Comparison of ENCODE assay signal across 22 cellular contexts in genomic region chr22:26893711-26894110, GRCh38.
A peak's percentile ranks its signal among the peaks of the same experiment; 100 is the strongest.
DNase-seq lines count a peak whose midpoint lies in the region; ATAC-seq and TF ChIP-seq lines count a peak whose summit lies in the region.
"Had no signal": no experiment of that assay in that cellular context is flagged by ENCODE, and none has a peak within 500 bp of the region (broad histone marks: within the 10 kb centered on the region; RNA-seq: fewer than 3 reads in every experiment).

No MANE protein-coding gene starts in this region.

- no peak overlapping the region for H3K4ac ChIP-seq in neuronal stem cell (ENCODE audit: low read length)

- no peak overlapping the region for H3K14ac ChIP-seq in neuronal stem cell (ENCODE audit: low read length)

- H3K36me3 ChIP-seq in esophagus muscularis mucosa (no peaks in the 10 kb centered on the region), neuronal stem cell (replicated peaks in 1 of 2; ENCODE audit: control insufficient read depth in 2 of 2, insufficient read depth in 2 of 2, low read length in 2 of 2) (no peaks in the 10 kb centered on the region), MG63 (no peaks in the 10 kb centered on the region)

- CTCF ChIA-PET in RWPE1 (lab: Yijun Ruan, JAX): no interaction called here

- no peak overlapping the region for H4K91ac ChIP-seq in neuronal stem cell (ENCODE audit: low read depth, low read length, poor library complexity)

- H3K4me3 ChIP-seq in esophagus muscularis mucosa: no peak overlapping the region
- H3K4me3 ChIP-seq in neuronal stem cell (ENCODE audit: low read length in 2 of 2): no peak overlapping the region
- H3K4me3 ChIP-seq in MG63: no peak overlapping the region

- WGBS in esophagus muscularis mucosa: 90% methylated on average over 3 of the region's 3 CpGs
- WGBS in neuronal stem cell (ENCODE audit: extremely low coverage in 2 of 2, insufficient read length in 2 of 2, insufficient replicate concordance in 1 of 2), 2 donors: 100% methylated on average over 1 of the region's 3 CpGs; no CpG with 5 or more reads in 1 of the 2 donors

- no peak overlapping the region for H2AK5ac ChIP-seq in neuronal stem cell (ENCODE audit: low read depth, low read length)

- intact Hi-C loops in esophagus muscularis mucosa (cut with DNase I): loop anchor here (10.0 kb wide), 1 partner anchor 301 kb away; no protein-coding TSS in a partner anchor

- no peak overlapping the region for H2BK5ac ChIP-seq in neuronal stem cell (ENCODE audit: low read length)

- H2BK15ac ChIP-seq in neuronal stem cell (ENCODE audit: low read length): no peak overlapping the region

- H3K27ac ChIP-seq in RWPE1 (peak overlapping the region; percentile 48; the same call in 1 of the 2 replicates), esophagus muscularis mucosa (replicated peaks in 1 of 4) (peak overlapping the region; percentile 74 to 83 (median 81)), neuronal stem cell (replicated peaks; ENCODE audit: low read length) (no peak overlapping the region)
- H3K27ac ChIP-seq: C4-2B, HL-60 had no signal

- H2BK120ac ChIP-seq in neuronal stem cell (ENCODE audit: low read depth, low read length): no peak overlapping the region

- H3K4me2 ChIP-seq in neuronal stem cell (ENCODE audit: insufficient read depth, low read length, poor library complexity, severe bottlenecking): no peak overlapping the region

- H3K9me3 ChIP-seq in esophagus muscularis mucosa: no peaks in the 10 kb centered on the region
- no peaks in the 10 kb centered on the region for H3K9me3 ChIP-seq in neuronal stem cell (replicated peaks in 1 of 2; ENCODE audit: control insufficient read depth in 2 of 2, insufficient read depth in 1 of 2, low read depth in 1 of 2, low read length in 2 of 2)
- H3K9me3 ChIP-seq in MG63: peaks cover 2% of the 10 kb centered on the region; the same call in 1 of the 2 replicates

- no peak overlapping the region for H3K18ac ChIP-seq in neuronal stem cell (ENCODE audit: low read length)

- TF ChIP-seq POLR2A in esophagus muscularis mucosa (IDR thresholded peaks at IDR 0.05; ENCODE audit: low read depth): no peak

- no peak for ATAC-seq in HG03354 (IDR thresholded peaks at IDR 0.05; ENCODE audit: poor library complexity, severe bottlenecking, unreplicated experiment)
- ATAC-seq: HCT116, natural killer cell had no signal

- H2BK12ac ChIP-seq in neuronal stem cell (ENCODE audit: low read length): no peak overlapping the region

- no peak overlapping the region for H4K8ac ChIP-seq in neuronal stem cell (ENCODE audit: low read depth, low read length)

- H2AFZ ChIP-seq in neuronal stem cell (ENCODE audit: low read length): peak overlapping the region; percentile 36

- H3K27me3 ChIP-seq in esophagus muscularis mucosa (no peaks in the 10 kb centered on the region), neuronal stem cell (ENCODE audit: control insufficient read depth in 3 of 3, insufficient read depth in 3 of 3, low read depth in 1 of 3, low read length in 3 of 3) (no peaks in the 10 kb centered on the region), MG63 (no peaks in the 10 kb centered on the region)

- H3K9ac ChIP-seq in neuronal stem cell (ENCODE audit: low read depth, low read length, poor library complexity): no peak overlapping the region

- H3K4me1 ChIP-seq in esophagus muscularis mucosa: peaks cover 5 to 45% (median 43%) of the 10 kb centered on the region in 4 donors
- peaks cover 0 to 7% of the 10 kb centered on the region in 2 donors for H3K4me1 ChIP-seq in neuronal stem cell (ENCODE audit: control insufficient read depth in 2 of 2, insufficient read depth in 1 of 2, low read depth in 1 of 2, low read length in 2 of 2)

- TF ChIP-seq CTCF in RWPE1 (conservative IDR thresholded peaks at IDR 0.05; ENCODE audit: low read depth) (no peak), esophagus muscularis mucosa (IDR thresholded peaks at IDR 0.05) (no peak)

- H3K23ac ChIP-seq in neuronal stem cell (ENCODE audit: low read depth, low read length, poor library complexity): no peak overlapping the region

- DNase-seq in DMS53 (lab: John Stamatoyannopoulos, UW) (peak; percentile 44), RWPE1 (ENCODE audit: low spot score) (no peak), esophagus muscularis mucosa (ENCODE audit: extremely low spot score) (peak; percentile 50), neuronal stem cell (ENCODE audit: low spot score) (no peak), NCI-H345 treated with DMSO at 0.1 percent for 48 hours (lab: John Stamatoyannopoulos, UW; ENCODE audit: unreplicated experiment) (no peak), MG63 (no peak), hepatic stellate cell (ENCODE audit: low spot score) (no peak)
- DNase-seq: ACHN; activated CD4-positive, alpha-beta T cell treated with anti-CD3 and anti-CD28 coated beads for 48 hours; activated CD8-positive, alpha-beta memory T cell treated with anti-CD3 and anti-CD28 coated beads, Interleukin-2, amount 50 U/mL, for 48 hours; activated gamma-delta T cell; hippocampal formation; natural killer cell; NCI-H226; RPMI8226; stimulated activated CD4-positive, alpha-beta T cell treated with anti-CD3 and anti-CD28 coated beads, Interleukin-12 subunit alpha, Interleukin-12 subunit beta, amount 100 ng/mL, for 4 hours; stimulated activated CD8-positive, alpha-beta memory T cell treated with anti-CD3 and anti-CD28 coated beads, Interleukin-4, amount 100 ng/mL, for 48 hours; SW 1271 had no signal

- POLR2A ChIA-PET in RWPE1 (lab: Yijun Ruan, JAX; ENCODE audit: low non-redundant PET): no interaction called here

- no peaks in the 10 kb centered on the region for H3K79me1 ChIP-seq in neuronal stem cell (ENCODE audit: low read depth, low read length)

- TF ChIP-seq EP300 in esophagus muscularis mucosa (IDR thresholded peaks at IDR 0.05): no peak

Comparison
In these comparisons a context has a peak if more than half of its experiments do, and no peak if none do; other contexts are left out.
1. DNase-seq: peak in DMS53 (single experiment) and esophagus muscularis mucosa (single experiment); none in RWPE1 (single experiment), neuronal stem cell (single experiment), NCI-H345 treated with DMSO at 0.1 percent for 48 hours (single experiment), MG63 (single experiment) and hepatic stellate cell (single experiment).